In the genomic region with DNA sequence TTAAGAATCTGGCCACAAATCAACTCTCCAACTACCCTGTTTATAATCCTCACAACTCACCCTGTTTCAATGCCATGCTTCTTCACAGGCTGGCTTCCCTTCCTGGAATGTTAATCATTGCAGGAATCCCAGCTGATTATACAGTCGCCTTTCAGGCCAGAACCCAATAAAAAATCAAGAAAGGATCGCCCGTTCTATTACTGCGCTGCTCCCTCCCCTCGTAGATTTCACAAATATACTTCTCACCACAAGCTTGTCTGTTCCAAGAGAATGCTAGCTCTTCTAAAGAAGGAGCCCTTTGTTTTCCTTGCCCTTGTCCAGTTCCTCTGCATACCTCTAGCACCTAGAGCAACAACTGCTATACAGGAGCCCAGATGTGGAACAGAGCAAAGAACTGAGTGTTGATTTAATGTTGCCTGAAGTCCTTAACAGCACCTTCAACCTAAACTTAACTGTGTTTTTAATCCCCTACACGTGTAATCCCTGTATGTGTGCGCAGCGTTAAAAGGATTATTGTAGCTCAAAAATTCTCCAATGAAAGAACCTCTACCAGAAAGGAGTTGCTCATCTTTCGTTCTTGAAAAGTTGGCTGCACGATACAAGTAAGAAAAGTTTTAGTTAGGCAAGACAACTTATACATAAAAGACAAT, we compare ENCODE assay signal across 8 cellular contexts. TPM values are rescaled to one million over a fixed set of nuclear protein-coding genes. Genes with fewer than 3 reads are reported as not detected.
A peak's percentile ranks its signal among the peaks of the same experiment; 100 is the strongest.
DNase-seq lines count a peak whose midpoint lies in the region; ATAC-seq and TF ChIP-seq lines count a peak whose summit lies in the region.

No MANE protein-coding gene starts in this region.

- peaks cover 8% of the 10 kb centered on the region for H3K4me1 Mint-ChIP-seq in nephron progenitor cell
- H3K4me1 Mint-ChIP-seq in stimulated activated naive B cell treated with anti-CD40 and anti-IgM and Interleukin-4, amounts not matched to agents 10 μg/mL and 1 μg/mL and 100 μg/mL, for 72 hours: peaks cover 15% of the 10 kb centered on the region in 2 donors

- peaks cover 23% of the 10 kb centered on the region for H3K9me3 Mint-ChIP-seq in nephron progenitor cell
- H3K9me3 Mint-ChIP-seq in stimulated activated naive B cell treated with anti-CD40 and anti-IgM and Interleukin-4, amounts not matched to agents 10 μg/mL and 1 μg/mL and 100 μg/mL, for 72 hours: no peaks in the 10 kb centered on the region

- H3K4me3 Mint-ChIP-seq in nephron progenitor cell: no peak overlapping the region
- no peak overlapping the region for H3K4me3 Mint-ChIP-seq in stimulated activated naive B cell treated with anti-CD40 and anti-IgM and Interleukin-4, amounts not matched to agents 10 μg/mL and 1 μg/mL and 100 μg/mL, for 72 hours

- H3K27ac Mint-ChIP-seq in nephron progenitor cell: no peak overlapping the region
- H3K27ac Mint-ChIP-seq in stimulated activated naive B cell treated with anti-CD40 and anti-IgM and Interleukin-4, amounts not matched to agents 10 μg/mL and 1 μg/mL and 100 μg/mL, for 72 hours: no peak overlapping the region

- no peaks in the 10 kb centered on the region for H3K27me3 Mint-ChIP-seq in nephron progenitor cell (ENCODE audit: low read depth, poor library complexity)
- H3K27me3 Mint-ChIP-seq in stimulated activated naive B cell treated with anti-CD40 and anti-IgM and Interleukin-4, amounts not matched to agents 10 μg/mL and 1 μg/mL and 100 μg/mL, for 72 hours: no peaks in the 10 kb centered on the region

- DNase-seq in NCI-H526 (lab: John Stamatoyannopoulos, UW): peak; percentile 31 to 44
- peak; percentile 48 for DNase-seq in epithelial cell of proximal tubule (ENCODE audit: low read depth)
- DNase-seq in nephron progenitor cell: peak; percentile 15
- DNase-seq in stimulated activated naive B cell treated with anti-CD40 and anti-IgM and Interleukin-4, amounts not matched to agents 10 μg/mL and 1 μg/mL and 100 μg/mL, for 72 hours: no peak
- no peak for DNase-seq in NCI-H226
- DNase-seq in NCI-H1930 (lab: John Stamatoyannopoulos, UW): no peak

- peak; percentile 0 for ATAC-seq in GM19452 (IDR thresholded peaks at IDR 0.05; ENCODE audit: unreplicated experiment)
- ATAC-seq in stimulated activated naive B cell treated with anti-CD40 and anti-IgM and Interleukin-4, amounts not matched to agents 10 μg/mL and 1 μg/mL and 100 μg/mL, for 72 hours (replicated peaks): no peak
- no peak for ATAC-seq in GM21825 (IDR thresholded peaks at IDR 0.05; ENCODE audit: unreplicated experiment)

- H3K4me3 ChIP-seq in epithelial cell of proximal tubule (ENCODE audit: low read depth, low read length): peak overlapping the region; percentile 87

- peaks cover 24% of the 10 kb centered on the region for H3K36me3 Mint-ChIP-seq in nephron progenitor cell (ENCODE audit: low read depth)
- peaks cover 4 to 16% of the 10 kb centered on the region in 2 donors for H3K36me3 Mint-ChIP-seq in stimulated activated naive B cell treated with anti-CD40 and anti-IgM and Interleukin-4, amounts not matched to agents 10 μg/mL and 1 μg/mL and 100 μg/mL, for 72 hours

- no peak for TF ChIP-seq CTCF in epithelial cell of proximal tubule (conservative IDR thresholded peaks at IDR 0.05; ENCODE audit: low read depth, low read length)
- no peak for TF ChIP-seq CTCF in nephron progenitor cell (IDR thresholded peaks at IDR 0.05)

RNA-seq across cellular contexts. Expression of gene ECHDC1, which starts 1.0 kb away (rescaled TPM):
- total RNA-seq in epithelial cell of proximal tubule: 47.9 and 96.9 TPM in 2 replicates

Comparison
In these comparisons a context has a peak if more than half of its experiments do, and no peak if none do; other contexts are left out.
1. DNase-seq: peak in NCI-H526 (2 of 2), epithelial cell of proximal tubule (single experiment) and nephron progenitor cell (single experiment); none in stimulated activated naive B cell treated with anti-CD40 and anti-IgM and Interleukin-4, amounts not matched to agents 10 μg/mL and 1 μg/mL and 100 μg/mL, for 72 hours (single experiment), NCI-H226 (single experiment) and NCI-H1930 (0 of 2).